18 cellular contexts compared by ENCODE assay signal in genomic region chr22:38131399-38131798, GRCh38. TPM values are rescaled to one million over a fixed set of nuclear protein-coding genes. Genes with fewer than 3 reads are reported as not detected.
DNase-seq lines count a peak whose midpoint lies in the region; ATAC-seq and TF ChIP-seq lines count a peak whose summit lies in the region.
"Had no signal": no experiment of that assay in that cellular context is flagged by ENCODE, and none has a peak within 500 bp of the region (broad histone marks: within the 10 kb centered on the region; RNA-seq: fewer than 3 reads in every experiment).

No MANE protein-coding gene starts in this region.

- H3K36me3 ChIP-seq in osteoblast (ENCODE audit: insufficient read depth, low read length) (no peaks in the 10 kb centered on the region), A673 (ENCODE audit: insufficient read depth, low read length, poor library complexity, severe bottlenecking) (no peaks in the 10 kb centered on the region)

- H3K4me1 Mint-ChIP-seq in WTC11 (no peaks in the 10 kb centered on the region), type B pancreatic cell (ENCODE audit: unreplicated experiment) (peaks cover 8% of the 10 kb centered on the region)
- peaks cover 6% of the 10 kb centered on the region for H3K4me1 Mint-ChIP-seq in activated CD8-positive, alpha-beta T cell treated with anti-CD3 and anti-CD28 coated beads, Interleukin-2, amount 10 ng/mL, durations not matched to agents 7 days and 5 days (ENCODE audit: low read depth)
- H3K4me1 Mint-ChIP-seq: B cell; CD4-positive, alpha-beta memory T cell; H9 had no signal

- H3K79me2 ChIP-seq in osteoblast (ENCODE audit: insufficient read depth, low read length) = no peaks in the 10 kb centered on the region

- CTCF ChIA-PET in WTC11 (lab: Charles Lee) (no interaction called here), A673 (lab: Charles Lee) (no interaction called here)
- CTCF ChIA-PET in activated CD8-positive, alpha-beta T cell treated with anti-CD3 and anti-CD28 coated beads, Interleukin-2, amount 10 ng/mL, durations not matched to agents 7 days and 5 days (lab: Charles Lee) = no interaction called here

- TF ChIP-seq CTCF in WTC11 (IDR thresholded peaks at IDR 0.05) = no peak
- no peak for TF ChIP-seq CTCF in choroid plexus epithelial cell (conservative IDR thresholded peaks at IDR 0.05; ENCODE audit: low read depth, low read length)
- TF ChIP-seq CTCF in fibroblast of villous mesenchyme (IDR thresholded peaks at IDR 0.05; ENCODE audit: insufficient read depth, low read depth, low read length) = no peak
- TF ChIP-seq CTCF in osteoblast (IDR thresholded peaks at IDR 0.05; ENCODE audit: extremely low read depth, low read depth, low read length) = no peak
- no peak for TF ChIP-seq CTCF in type B pancreatic cell (conservative IDR thresholded peaks at IDR 0.05)
- TF ChIP-seq CTCF in A673 (conservative IDR thresholded peaks at IDR 0.05; ENCODE audit: low read depth, low read length) = no peak

- no peak overlapping the region for H3K27ac ChIP-seq in osteoblast (ENCODE audit: low read depth, low read length)
- no peak overlapping the region for H3K27ac ChIP-seq in A673 (ENCODE audit: low read depth, low read length, poor library complexity, severe bottlenecking)

- H3K4me2 ChIP-seq in osteoblast (ENCODE audit: insufficient read depth, low read length) = no peak overlapping the region

- no peak overlapping the region for H2AFZ ChIP-seq in osteoblast (ENCODE audit: low read length)

- POLR2A ChIA-PET in WTC11 (lab: Charles Lee) (no interaction called here), A673 (lab: Charles Lee; ENCODE audit: low non-redundant PET) (no interaction called here)
- POLR2A ChIA-PET in activated CD8-positive, alpha-beta T cell treated with anti-CD3 and anti-CD28 coated beads, Interleukin-2, amount 10 ng/mL, durations not matched to agents 7 days and 5 days (lab: Charles Lee) = no interaction called here

- H3K27me3 Mint-ChIP-seq in WTC11 (ENCODE audit: low read depth) (no peaks in the 10 kb centered on the region), type B pancreatic cell (no peaks in the 10 kb centered on the region)
- H3K27me3 Mint-ChIP-seq in activated CD8-positive, alpha-beta T cell treated with anti-CD3 and anti-CD28 coated beads, Interleukin-2, amount 10 ng/mL, durations not matched to agents 7 days and 5 days (ENCODE audit: low read depth) = no peaks in the 10 kb centered on the region
- H3K27me3 Mint-ChIP-seq: B cell; CD4-positive, alpha-beta memory T cell had no signal

- H3K4me3 ChIP-seq in choroid plexus epithelial cell (ENCODE audit: low read depth, low read length) (no peak overlapping the region), fibroblast of villous mesenchyme (ENCODE audit: low read depth, low read length) (no peak overlapping the region), osteoblast (ENCODE audit: insufficient read depth, low read length) (no peak overlapping the region), A673 (ENCODE audit: low read depth, low read length, poor library complexity, severe bottlenecking) (no peak overlapping the region)
- H3K4me3 ChIP-seq: GM12878 had no signal

- ATAC-seq in WTC11 = no peak
- no peak for ATAC-seq in activated CD8-positive, alpha-beta T cell treated with anti-CD3 and anti-CD28 coated beads, Interleukin-2, amount 10 ng/mL, durations not matched to agents 7 days and 5 days
- no peak for ATAC-seq in left colon
- ATAC-seq: GM12878 had no signal

- H3K36me3 Mint-ChIP-seq in WTC11 (peaks cover 16% of the 10 kb centered on the region), type B pancreatic cell (peaks cover 15% of the 10 kb centered on the region)
- H3K36me3 Mint-ChIP-seq in activated CD8-positive, alpha-beta T cell treated with anti-CD3 and anti-CD28 coated beads, Interleukin-2, amount 10 ng/mL, durations not matched to agents 7 days and 5 days (ENCODE audit: low read depth) = peaks cover 2% of the 10 kb centered on the region

- no peaks in the 10 kb centered on the region for H4K20me1 ChIP-seq in osteoblast (ENCODE audit: insufficient read depth, low read length)

- H3K4me3 Mint-ChIP-seq in WTC11 (no peak overlapping the region), type B pancreatic cell (no peak overlapping the region)
- H3K4me3 Mint-ChIP-seq in activated CD8-positive, alpha-beta T cell treated with anti-CD3 and anti-CD28 coated beads, Interleukin-2, amount 10 ng/mL, durations not matched to agents 7 days and 5 days = no peak overlapping the region
- H3K4me3 Mint-ChIP-seq: B cell; CD4-positive, alpha-beta memory T cell; H9 had no signal

- H3K9me3 Mint-ChIP-seq in WTC11 = no peaks in the 10 kb centered on the region
- peaks cover 5% of the 10 kb centered on the region for H3K9me3 Mint-ChIP-seq in type B pancreatic cell
- H3K9me3 Mint-ChIP-seq in activated CD8-positive, alpha-beta T cell treated with anti-CD3 and anti-CD28 coated beads, Interleukin-2, amount 10 ng/mL, durations not matched to agents 7 days and 5 days (ENCODE audit: insufficient read depth) = no peaks in the 10 kb centered on the region
- H3K9me3 Mint-ChIP-seq: CD4-positive, alpha-beta memory T cell; H9 had no signal

- intact Hi-C loops in left colon (cut with DNase I, micrococcal nuclease) = no loop called here
- intact Hi-C loops in A673 (cut with micrococcal nuclease; ENCODE audit: unreplicated experiment) = no loop called here

- BruUV-seq in A673 (replicated peaks; lab: Mats Ljungman, UMichigan) = no TSS peak

- H3K27me3 ChIP-seq in osteoblast (ENCODE audit: insufficient read depth, low read length) (no peaks in the 10 kb centered on the region), A673 (replicated peaks; ENCODE audit: insufficient read depth, low read depth, low read length, poor library complexity) (no peaks in the 10 kb centered on the region)

- no peak overlapping the region for H3K27ac Mint-ChIP-seq in WTC11
- H3K27ac Mint-ChIP-seq in type B pancreatic cell = no peak overlapping the region
- H3K27ac Mint-ChIP-seq in activated CD8-positive, alpha-beta T cell treated with anti-CD3 and anti-CD28 coated beads, Interleukin-2, amount 10 ng/mL, durations not matched to agents 7 days and 5 days = no peak overlapping the region
- H3K27ac Mint-ChIP-seq: B cell, H9 had no signal

- DNase-seq in WTC11 (ENCODE audit: low spot score) = no peak
- DNase-seq in choroid plexus epithelial cell (ENCODE audit: low read depth) = peak; percentile 26
- peak; percentile 6 for DNase-seq in fibroblast of villous mesenchyme (ENCODE audit: low read depth)
- DNase-seq in osteoblast (ENCODE audit: insufficient read length, low spot score, missing footprints) = peak; percentile 83
- DNase-seq in type B pancreatic cell (ENCODE audit: extremely low spot score, unreplicated experiment) = no peak
- DNase-seq in activated CD8-positive, alpha-beta T cell treated with anti-CD3 and anti-CD28 coated beads, Interleukin-2, amount 10 ng/mL, durations not matched to agents 7 days and 5 days = no peak
- DNase-seq in left colon = no peak
- no peak for DNase-seq in A673 (ENCODE audit: low spot score)
- DNase-seq: C1 segment of cervical spinal cord; CD4-positive, alpha-beta memory T cell; DMS79; GOT3; H9 had no signal

- H3K4me1 ChIP-seq in osteoblast (ENCODE audit: insufficient read depth, low read length) (peaks cover 13% of the 10 kb centered on the region), A673 (ENCODE audit: insufficient read depth, low read length, poor library complexity, severe bottlenecking) (no peaks in the 10 kb centered on the region)

- H3K9me3 ChIP-seq in osteoblast (ENCODE audit: low read depth, low read length) = no peaks in the 10 kb centered on the region
- no peaks in the 10 kb centered on the region for H3K9me3 ChIP-seq in A673 (ENCODE audit: low read depth, low read length, poor library complexity, severe bottlenecking)

TF ChIP-seq in WTC11, 78 proteins besides CTCF, POLR2A, EP300 and RAD21:
- TF ChIP-seq HMGA2 (CRISPR knock-in tag; IDR thresholded peaks at IDR 0.05) = peak; percentile 49; the same call in 1 of the 2 replicates
- TF ChIP-seq GRHL2 (CRISPR knock-in tag; IDR thresholded peaks at IDR 0.05; ENCODE audit: insufficient replicate concordance, severe bottlenecking) = no peak
- TF ChIP-seq NR3C1 (CRISPR knock-in tag; conservative IDR thresholded peaks at IDR 0.05; ENCODE audit: low read depth) = no peak
- TF ChIP-seq ZNF512 (CRISPR knock-in tag; IDR thresholded peaks at IDR 0.05; ENCODE audit: borderline replicate concordance) = no peak

RNA-seq across cellular contexts. Expression of gene BAIAP2L2, which starts 20.9 kb away (rescaled TPM):
- total RNA-seq in WTC11 (2021) (3.0 to 5.7 TPM (median 4.9 TPM) in 3 replicates), fibroblast of villous mesenchyme (2.3 and 3.0 TPM in 2 replicates), osteoblast (0.88 and 1.1 TPM in 2 replicates), type B pancreatic cell (ENCODE audit: low replicate concordance) (4.5 and 12.1 TPM in 2 replicates), left colon (10 to 100 TPM; 61.2 to 84.6 TPM), A673 (2021) (1.6 and 2.5 TPM in 2 replicates)
- under 1 TPM; 0.47 to 0.58 TPM for total RNA-seq in activated CD8-positive, alpha-beta T cell treated with anti-CD3 and anti-CD28 coated beads, Interleukin-2, amount 10 ng/mL, durations not matched to agents 7 days and 5 days
- total RNA-seq: A172, HT1080 had no signal

RNA-seq across cellular contexts. Expression of gene SLC16A8, which starts 47.4 kb away (rescaled TPM):
- 0.53 to 0.98 TPM (median 0.57 TPM) in 3 replicates for total RNA-seq in WTC11 (2021)
- total RNA-seq in fibroblast of villous mesenchyme = under 0.01 TPM in 1 of 2 replicates, not detected in the other
- not detected in 2 replicates for total RNA-seq in osteoblast
- total RNA-seq in type B pancreatic cell (ENCODE audit: low replicate concordance) = not detected in 2 replicates
- total RNA-seq in activated CD8-positive, alpha-beta T cell treated with anti-CD3 and anti-CD28 coated beads, Interleukin-2, amount 10 ng/mL, durations not matched to agents 7 days and 5 days = not detected
- total RNA-seq in left colon = not detected
- not detected in 2 replicates for total RNA-seq in A673 (2021)
- total RNA-seq: A172; B cell; CD4-positive, alpha-beta memory T cell; G401; GM12878; HT1080 had no signal

RNA-seq across cellular contexts. Expression of gene PLA2G6, which starts 50.2 kb away (rescaled TPM):
- total RNA-seq in WTC11 (2021) = 29.9 to 44.1 TPM (median 37.6 TPM) in 3 replicates
- total RNA-seq in fibroblast of villous mesenchyme = 10.0 and 10.8 TPM in 2 replicates
- total RNA-seq in osteoblast = 12.3 and 17.7 TPM in 2 replicates
- 64.1 and 78.6 TPM in 2 replicates for total RNA-seq in type B pancreatic cell (ENCODE audit: low replicate concordance)
- 10 to 100 TPM; 39.8 to 43.1 TPM for total RNA-seq in activated CD8-positive, alpha-beta T cell treated with anti-CD3 and anti-CD28 coated beads, Interleukin-2, amount 10 ng/mL, durations not matched to agents 7 days and 5 days
- total RNA-seq in left colon = 10 to 100 TPM; 21.2 to 24.9 TPM
- 31.8 and 40.8 TPM in 2 replicates for total RNA-seq in A673 (2021)

Comparison
In these comparisons a context has a peak if more than half of its experiments do, and no peak if none do; other contexts are left out.
1. DNase-seq: peak in choroid plexus epithelial cell (single experiment), fibroblast of villous mesenchyme (single experiment) and osteoblast (single experiment); none in WTC11 (single experiment), type B pancreatic cell (single experiment), activated CD8-positive, alpha-beta T cell treated with anti-CD3 and anti-CD28 coated beads, Interleukin-2, amount 10 ng/mL, durations not matched to agents 7 days and 5 days (single experiment), left colon (0 of 2) and A673 (single experiment).